1 cellular context compared by ENCODE assay signal in genomic region chr17:57983446-57983845, GRCh38.
TF ChIP-seq lines count a peak whose summit lies in the region.

No MANE protein-coding gene starts in this region.

TF ChIP-seq in A549, 52 proteins besides CTCF, POLR2A, EP300 and RAD21 (continued from another document):
- no peak for TF ChIP-seq PBX3 (IDR thresholded peaks at IDR 0.05)
- TF ChIP-seq ESRRA (IDR thresholded peaks at IDR 0.05; ENCODE audit: borderline replicate concordance, low read length), result no peak
- TF ChIP-seq, protein P1, sequence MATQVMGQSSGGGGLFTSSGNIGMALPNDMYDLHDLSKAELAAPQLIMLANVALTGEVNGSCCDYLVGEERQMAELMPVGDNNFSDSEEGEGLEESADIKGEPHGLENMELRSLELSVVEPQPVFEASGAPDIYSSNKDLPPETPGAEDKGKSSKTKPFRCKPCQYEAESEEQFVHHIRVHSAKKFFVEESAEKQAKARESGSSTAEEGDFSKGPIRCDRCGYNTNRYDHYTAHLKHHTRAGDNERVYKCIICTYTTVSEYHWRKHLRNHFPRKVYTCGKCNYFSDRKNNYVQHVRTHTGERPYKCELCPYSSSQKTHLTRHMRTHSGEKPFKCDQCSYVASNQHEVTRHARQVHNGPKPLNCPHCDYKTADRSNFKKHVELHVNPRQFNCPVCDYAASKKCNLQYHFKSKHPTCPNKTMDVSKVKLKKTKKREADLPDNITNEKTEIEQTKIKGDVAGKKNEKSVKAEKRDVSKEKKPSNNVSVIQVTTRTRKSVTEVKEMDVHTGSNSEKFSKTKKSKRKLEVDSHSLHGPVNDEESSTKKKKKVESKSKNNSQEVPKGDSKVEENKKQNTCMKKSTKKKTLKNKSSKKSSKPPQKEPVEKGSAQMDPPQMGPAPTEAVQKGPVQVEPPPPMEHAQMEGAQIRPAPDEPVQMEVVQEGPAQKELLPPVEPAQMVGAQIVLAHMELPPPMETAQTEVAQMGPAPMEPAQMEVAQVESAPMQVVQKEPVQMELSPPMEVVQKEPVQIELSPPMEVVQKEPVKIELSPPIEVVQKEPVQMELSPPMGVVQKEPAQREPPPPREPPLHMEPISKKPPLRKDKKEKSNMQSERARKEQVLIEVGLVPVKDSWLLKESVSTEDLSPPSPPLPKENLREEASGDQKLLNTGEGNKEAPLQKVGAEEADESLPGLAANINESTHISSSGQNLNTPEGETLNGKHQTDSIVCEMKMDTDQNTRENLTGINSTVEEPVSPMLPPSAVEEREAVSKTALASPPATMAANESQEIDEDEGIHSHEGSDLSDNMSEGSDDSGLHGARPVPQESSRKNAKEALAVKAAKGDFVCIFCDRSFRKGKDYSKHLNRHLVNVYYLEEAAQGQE (IDR thresholded peaks at IDR 0.05), result no peak
- no peak for TF ChIP-seq HDAC2 (IDR thresholded peaks at IDR 0.05)
- TF ChIP-seq ELK1 (IDR thresholded peaks at IDR 0.05; ENCODE audit: low read depth, low read length), result no peak
- no peak for TF ChIP-seq RFX5 (IDR thresholded peaks at IDR 0.05)
- TF ChIP-seq POLR2AphosphoS2 (conservative IDR thresholded peaks at IDR 0.05; ENCODE audit: low read length), result no peak
- no peak for TF ChIP-seq ATOH8 (CRISPR knock-in tag; IDR thresholded peaks at IDR 0.05; ENCODE audit: low read depth)
- no peak for TF ChIP-seq ZSCAN20 (CRISPR knock-in tag; IDR thresholded peaks at IDR 0.05)
- no peak for TF ChIP-seq FOSL2 (IDR thresholded peaks at IDR 0.05)
- no peak for TF ChIP-seq FOSL2 (CRISPR knock-in tag; IDR thresholded peaks at IDR 0.05)
- TF ChIP-seq RCOR1 (IDR thresholded peaks at IDR 0.05; ENCODE audit: low read depth, low read length), result no peak
- TF ChIP-seq HES2 (IDR thresholded peaks at IDR 0.05), result no peak
- no peak for TF ChIP-seq NFE2L2 (conservative IDR thresholded peaks at IDR 0.05; ENCODE audit: low read length)
- no peak for TF ChIP-seq JUN (IDR thresholded peaks at IDR 0.05)
- no peak for TF ChIP-seq CHD2 (IDR thresholded peaks at IDR 0.05; ENCODE audit: low read length, partially characterized antibody)
- no peak for TF ChIP-seq BHLHE40 (IDR thresholded peaks at IDR 0.05; ENCODE audit: low read depth, low read length)
- no peak for TF ChIP-seq ZFP36 (IDR thresholded peaks at IDR 0.05; ENCODE audit: borderline replicate concordance, partially characterized antibody)
TF ChIP-seq in A549: peak in this region for 0.
